ENCODE assay signal across 1 cellular context in genomic region chr1:202017385-202018225, GRCh38.
TF ChIP-seq lines count a peak whose summit lies in the region.

No MANE protein-coding gene starts in this region.

TF ChIP-seq in K562, 482 proteins besides CTCF, POLR2A, EP300 and RAD21 (continued from another document):
- TF ChIP-seq, protein P1, sequence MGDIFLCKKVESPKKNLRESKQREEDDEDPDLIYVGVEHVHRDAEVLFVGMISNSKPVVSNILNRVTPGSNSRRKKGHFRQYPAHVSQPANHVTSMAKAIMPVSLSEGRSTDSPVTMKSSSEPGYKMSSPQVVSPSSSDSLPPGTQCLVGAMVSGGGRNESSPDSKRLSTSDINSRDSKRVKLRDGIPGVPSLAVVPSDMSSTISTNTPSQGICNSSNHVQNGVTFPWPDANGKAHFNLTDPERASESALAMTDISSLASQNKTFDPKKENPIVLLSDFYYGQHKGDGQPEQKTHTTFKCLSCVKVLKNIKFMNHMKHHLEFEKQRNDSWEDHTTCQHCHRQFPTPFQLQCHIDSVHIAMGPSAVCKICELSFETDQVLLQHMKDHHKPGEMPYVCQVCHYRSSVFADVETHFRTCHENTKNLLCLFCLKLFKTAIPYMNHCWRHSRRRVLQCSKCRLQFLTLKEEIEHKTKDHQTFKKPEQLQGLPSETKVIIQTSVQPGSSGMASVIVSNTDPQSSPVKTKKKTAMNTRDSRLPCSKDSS (IDR thresholded peaks at IDR 0.05; ENCODE audit: low read depth, partially characterized antibody), result no peak
- TF ChIP-seq GTF2E2 (tag; IDR thresholded peaks at IDR 0.05) (no peak), CHD1 (IDR thresholded peaks at IDR 0.05; ENCODE audit: low read length) (no peak), SMC3 (conservative IDR thresholded peaks at IDR 0.05; ENCODE audit: insufficient read depth, low read depth, low read length) (no peak), CBFA2T2 (conservative IDR thresholded peaks at IDR 0.05) (peak; percentile 38; the same call in 1 of the 2 replicates), FOXP4 (CRISPR knock-in tag; IDR thresholded peaks at IDR 0.05; ENCODE audit: borderline replicate concordance) (no peak), ZNF668 (CRISPR knock-in tag; IDR thresholded peaks at IDR 0.05) (0 out of 2 replicates have a peak, but pooled peaks have one; percentile 59), ZNF133 (CRISPR knock-in tag; IDR thresholded peaks at IDR 0.05) (no peak), SNIP1 (IDR thresholded peaks at IDR 0.05; ENCODE audit: low read depth) (no peak), ATF4 (CRISPR knock-in tag; IDR thresholded peaks at IDR 0.05) (no peak), ZNF217 (CRISPR knock-in tag; IDR thresholded peaks at IDR 0.05) (no peak), HDAC8 (tag; IDR thresholded peaks at IDR 0.05) (no peak), NONO (IDR thresholded peaks at IDR 0.05; ENCODE audit: low read depth in 2 of 2, low read length in 1 of 2) (no peak), JUN (IDR thresholded peaks at IDR 0.05; ENCODE audit: borderline replicate concordance, low read depth, low read length) (no peak), JUN (CRISPR knock-in tag; IDR thresholded peaks at IDR 0.05; ENCODE audit: borderline replicate concordance) (peak; percentile 29; the same call in 1 of the 2 replicates), ZC3H4 (CRISPR knock-in tag; IDR thresholded peaks at IDR 0.05; ENCODE audit: borderline replicate concordance) (peak; percentile 53; the same call in 1 of the 2 replicates), CREM (IDR thresholded peaks at IDR 0.05; ENCODE audit: low read depth) (no peak), NR4A1 (CRISPR knock-in tag; IDR thresholded peaks at IDR 0.05) (no peak), NR4A1 (tag; IDR thresholded peaks at IDR 0.05) (peak; percentile 28; the same call in 1 of the 2 replicates)
- TF ChIP-seq, protein P2, sequence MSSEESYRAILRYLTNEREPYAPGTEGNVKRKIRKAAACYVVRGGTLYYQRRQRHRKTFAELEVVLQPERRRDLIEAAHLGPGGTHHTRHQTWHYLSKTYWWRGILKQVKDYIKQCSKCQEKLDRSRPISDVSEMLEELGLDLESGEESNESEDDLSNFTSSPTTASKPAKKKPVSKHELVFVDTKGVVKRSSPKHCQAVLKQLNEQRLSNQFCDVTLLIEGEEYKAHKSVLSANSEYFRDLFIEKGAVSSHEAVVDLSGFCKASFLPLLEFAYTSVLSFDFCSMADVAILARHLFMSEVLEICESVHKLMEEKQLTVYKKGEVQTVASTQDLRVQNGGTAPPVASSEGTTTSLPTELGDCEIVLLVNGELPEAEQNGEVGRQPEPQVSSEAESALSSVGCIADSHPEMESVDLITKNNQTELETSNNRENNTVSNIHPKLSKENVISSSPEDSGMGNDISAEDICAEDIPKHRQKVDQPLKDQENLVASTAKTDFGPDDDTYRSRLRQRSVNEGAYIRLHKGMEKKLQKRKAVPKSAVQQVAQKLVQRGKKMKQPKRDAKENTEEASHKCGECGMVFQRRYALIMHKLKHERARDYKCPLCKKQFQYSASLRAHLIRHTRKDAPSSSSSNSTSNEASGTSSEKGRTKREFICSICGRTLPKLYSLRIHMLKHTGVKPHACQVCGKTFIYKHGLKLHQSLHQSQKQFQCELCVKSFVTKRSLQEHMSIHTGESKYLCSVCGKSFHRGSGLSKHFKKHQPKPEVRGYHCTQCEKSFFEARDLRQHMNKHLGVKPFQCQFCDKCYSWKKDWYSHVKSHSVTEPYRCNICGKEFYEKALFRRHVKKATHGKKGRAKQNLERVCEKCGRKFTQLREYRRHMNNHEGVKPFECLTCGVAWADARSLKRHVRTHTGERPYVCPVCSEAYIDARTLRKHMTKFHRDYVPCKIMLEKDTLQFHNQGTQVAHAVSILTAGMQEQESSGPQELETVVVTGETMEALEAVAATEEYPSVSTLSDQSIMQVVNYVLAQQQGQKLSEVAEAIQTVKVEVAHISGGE (CRISPR knock-in tag; IDR thresholded peaks at IDR 0.05), result no peak
